Comparison of ENCODE assay signal across 11 cellular contexts in the genomic region with DNA sequence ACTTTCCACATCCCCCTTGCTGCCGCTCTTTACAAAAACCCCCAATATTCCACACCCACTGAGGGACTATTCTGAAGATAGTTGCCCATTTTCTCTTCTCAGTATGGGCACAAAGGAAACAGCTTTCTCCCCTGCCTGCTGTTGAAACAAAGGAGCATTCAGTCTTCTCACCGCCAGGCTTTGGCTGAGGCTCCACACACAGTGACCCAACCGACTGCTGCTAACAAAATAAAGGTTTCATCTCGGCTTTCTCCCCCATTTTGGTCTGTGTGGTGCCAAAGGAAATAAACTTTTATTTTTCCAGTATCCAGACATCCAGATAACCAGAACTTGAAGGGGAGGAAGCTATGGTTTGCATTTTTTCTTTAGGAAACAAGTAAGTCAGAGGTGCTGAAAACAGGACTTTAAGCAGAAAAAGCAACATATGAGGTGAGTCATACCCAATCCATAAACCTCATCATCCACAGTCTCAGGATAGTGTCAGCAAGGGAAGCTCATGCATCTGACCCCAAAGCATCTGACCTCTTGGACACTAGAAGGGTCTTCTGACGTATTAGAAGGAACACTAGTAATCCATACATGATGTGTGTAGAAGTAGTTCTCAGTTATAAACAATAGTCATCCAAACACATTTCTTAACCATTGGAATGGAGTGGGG. TPM values are rescaled to one million over a fixed set of nuclear protein-coding genes. Genes with fewer than 3 reads are reported as not detected.
DNase-seq lines count a peak whose midpoint lies in the region; ATAC-seq, FAIRE-seq and TF ChIP-seq lines count a peak whose summit lies in the region.
"Had no signal": no experiment of that assay in that cellular context is flagged by ENCODE, and none has a peak within 500 bp of the region (broad histone marks: within the 10 kb centered on the region; RNA-seq: fewer than 3 reads in every experiment).

No MANE protein-coding gene starts in this region.

- CTCF ChIA-PET in BJ (lab: Yijun Ruan, JAX) (interaction anchor here (1.1 to 2.6 kb wide), 13 partner anchors 11 to 114 kb away, joined by 3 to 16 read pairs (median 5); no protein-coding TSS in a partner anchor), HepG2 (lab: Yijun Ruan, JAX; ENCODE audit: low intra/inter-chr PET ratio, low total read pairs) (no interaction called here)
- CTCF ChIA-PET in activated CD8-positive, alpha-beta memory T cell treated with anti-CD3 and anti-CD28 coated beads, Interleukin-2, amount 10 ng/mL, durations not matched to agents 7 days and 5 days (lab: Charles Lee) = interaction anchor here (0.9 to 2.1 kb wide), 7 partner anchors 33 to 136 kb away, joined by 3 to 9 read pairs (median 3); no protein-coding TSS in a partner anchor

- no TSS peak for BruUV-seq in HepG2 (replicated peaks; lab: Mats Ljungman, UMichigan)

- FAIRE-seq in HepG2 (lab: Jason Lieb, UNC) = no peak

- H3K9ac ChIP-seq in SK-N-MC (ENCODE audit: insufficient read length) (no peak overlapping the region), HepG2 (ENCODE audit: insufficient read depth, low read depth, low read length) (no peak overlapping the region)
- H3K9ac ChIP-seq: parathyroid adenoma had no signal

- no peak overlapping the region for H2AFZ ChIP-seq in HepG2 (ENCODE audit: low read length)
- H2AFZ ChIP-seq: parathyroid adenoma had no signal

- no peak for ATAC-seq in HepG2
- ATAC-seq in activated CD8-positive, alpha-beta memory T cell treated with anti-CD3 and anti-CD28 coated beads, Interleukin-2, amount 10 ng/mL, durations not matched to agents 7 days and 5 days = no peak

- no peaks in the 10 kb centered on the region for H3K9me3 Mint-ChIP-seq in activated CD8-positive, alpha-beta memory T cell treated with anti-CD3 and anti-CD28 coated beads, Interleukin-2, amount 10 ng/mL, durations not matched to agents 7 days and 5 days (ENCODE audit: low read depth)

- H3K27me3 ChIP-seq in BJ (ENCODE audit: control insufficient read depth, insufficient read depth, low read length) (no peaks in the 10 kb centered on the region), ovary (no peaks in the 10 kb centered on the region), HepG2 (ENCODE audit: control insufficient read depth in 1 of 2, insufficient read depth in 2 of 2, low read length in 2 of 2) (peaks cover under 1 to 31% of the 10 kb centered on the region in 2 experiments; a peak in 3 of 5 replicates)

- H3K27ac ChIP-seq in SK-N-MC = peak overlapping the region; percentile 44
- peak overlapping the region; percentile 44 to 47 for H3K27ac ChIP-seq in ovary
- H3K27ac ChIP-seq in HepG2 (ENCODE audit: extremely low read length, insufficient read depth, low read length) = no peak overlapping the region
- H3K27ac ChIP-seq: parathyroid adenoma had no signal

- peaks cover 17% of the 10 kb centered on the region for H3K4me1 Mint-ChIP-seq in activated CD8-positive, alpha-beta memory T cell treated with anti-CD3 and anti-CD28 coated beads, Interleukin-2, amount 10 ng/mL, durations not matched to agents 7 days and 5 days

- in situ Hi-C loops in HepG2 (cut with HindIII; ENCODE audit: extremely low pct_ligation_motif_present, low pct_unique_long_range_greater_than_20kb) = no loop called here

- POLR2A ChIA-PET in BJ (lab: Charles Lee) = interaction anchor here (1.1 to 1.4 kb wide), 3 partner anchors 10 to 58 kb away, joined by 3 to 4 read pairs (median 3); no protein-coding TSS in a partner anchor
- POLR2A ChIA-PET in HepG2 (lab: Yijun Ruan, JAX) = no interaction called here

- H4K20me1 ChIP-seq in HepG2 (ENCODE audit: insufficient read depth, low read length) = no peaks in the 10 kb centered on the region

- peaks cover 81% of the 10 kb centered on the region for H3K27me3 Mint-ChIP-seq in activated CD8-positive, alpha-beta memory T cell treated with anti-CD3 and anti-CD28 coated beads, Interleukin-2, amount 10 ng/mL, durations not matched to agents 7 days and 5 days

- no peak overlapping the region for H3K4me2 ChIP-seq in HepG2 (ENCODE audit: low read depth, low read length)

- no peak overlapping the region for H3K27ac Mint-ChIP-seq in activated CD8-positive, alpha-beta memory T cell treated with anti-CD3 and anti-CD28 coated beads, Interleukin-2, amount 10 ng/mL, durations not matched to agents 7 days and 5 days

- no peak for TF ChIP-seq RAD21 in HepG2 (CRISPR knock-in tag; IDR thresholded peaks at IDR 0.05)

- 9 to 21% (median 11%) methylated on average over 5 of the region's 5 CpGs for WGBS in ovary, 3 donors
- WGBS in HepG2 (ENCODE audit: low lambda C conversion rate) = 19% methylated on average over 5 of the region's 5 CpGs

- no peak overlapping the region for H3K4me3 Mint-ChIP-seq in activated CD8-positive, alpha-beta memory T cell treated with anti-CD3 and anti-CD28 coated beads, Interleukin-2, amount 10 ng/mL, durations not matched to agents 7 days and 5 days

- H3K4me1 ChIP-seq in ovary (ENCODE audit: insufficient read depth) (peaks cover 5% of the 10 kb centered on the region), HepG2 (ENCODE audit: insufficient read depth, low read length) (peaks cover 8% of the 10 kb centered on the region; the same call in 1 of the 2 replicates)
- H3K4me1 ChIP-seq: parathyroid adenoma had no signal

- no peaks in the 10 kb centered on the region for H3K36me3 Mint-ChIP-seq in activated CD8-positive, alpha-beta memory T cell treated with anti-CD3 and anti-CD28 coated beads, Interleukin-2, amount 10 ng/mL, durations not matched to agents 7 days and 5 days

- intact Hi-C loops in ovary (cut with DNase I) (loop anchor here in 1 of 4 donors (10.0 kb wide), 1 partner anchor 64 kb away; no protein-coding TSS in a partner anchor), HepG2 (cut with micrococcal nuclease; ENCODE audit: unreplicated experiment) (no loop called here)

- H3K36me3 ChIP-seq in BJ (ENCODE audit: control insufficient read depth, insufficient read depth, low read length) (peaks cover 16% of the 10 kb centered on the region), SK-N-MC (ENCODE audit: insufficient read depth, low read length) (peaks cover 59% of the 10 kb centered on the region), ovary (no peaks in the 10 kb centered on the region), HepG2 (replicated peaks in 1 of 2; ENCODE audit: control insufficient read depth in 1 of 2, insufficient read depth in 2 of 2, low read length in 2 of 2) (no peaks in the 10 kb centered on the region)

- TF ChIP-seq CTCF in BJ (IDR thresholded peaks at IDR 0.05; ENCODE audit: insufficient read depth, low read depth, low read length) (peak; percentile 23), foreskin fibroblast (IDR thresholded peaks at IDR 0.05; ENCODE audit: low read depth, low read length) (no peak), ovary (IDR thresholded peaks at IDR 0.05) (peak in 1 of 3 donors; percentile 18), HepG2 (CRISPR knock-in tag; IDR thresholded peaks at IDR 0.05) (no peak)

- H3K9me3 ChIP-seq in SK-N-MC (ENCODE audit: low read depth, low read length) (no peaks in the 10 kb centered on the region), ovary (no peaks in the 10 kb centered on the region), HepG2 (ENCODE audit: low read length) (no peaks in the 10 kb centered on the region)

- TF ChIP-seq EP300 in ovary (IDR thresholded peaks at IDR 0.05) = no peak
- no peak for TF ChIP-seq EP300 in HepG2 (IDR thresholded peaks at IDR 0.05; ENCODE audit: low read depth in 2 of 2, low read length in 2 of 2)
- no peak for TF ChIP-seq EP300 in HepG2 (CRISPR knock-in tag; IDR thresholded peaks at IDR 0.05; ENCODE audit: borderline replicate concordance)

- no peaks in the 10 kb centered on the region for H3K79me2 ChIP-seq in HepG2 (ENCODE audit: insufficient read depth, low read length)
- H3K79me2 ChIP-seq: parathyroid adenoma had no signal

- peak overlapping the region; percentile 9 for H3K4me3 ChIP-seq in BJ (ENCODE audit: low read depth, low read length)
- H3K4me3 ChIP-seq in SK-N-MC = no peak overlapping the region
- peak overlapping the region; percentile 17 to 38 for H3K4me3 ChIP-seq in foreskin fibroblast (ENCODE audit: low read depth in 1 of 2, low read length in 2 of 2)
- H3K4me3 ChIP-seq in ovary = no peak overlapping the region
- no peak overlapping the region for H3K4me3 ChIP-seq in HepG2 (replicated peaks in 1 of 3; ENCODE audit: insufficient read depth in 1 of 3, low read depth in 2 of 3, low read length in 3 of 3)

- DNase-seq in BJ (ENCODE audit: low read depth) (peak; percentile 49), SK-N-MC (ENCODE audit: low read depth, low spot score) (no peak), foreskin fibroblast (peak; percentile 94 to 96), ovary (no peak), NCI-H1436 (lab: John Stamatoyannopoulos, UW) (no peak), HepG2 (ENCODE audit: low spot score) (no peak), SHP77 (lab: John Stamatoyannopoulos, UW) (no peak)
- DNase-seq in activated CD8-positive, alpha-beta memory T cell treated with anti-CD3 and anti-CD28 coated beads, Interleukin-2, amount 10 ng/mL, durations not matched to agents 7 days and 5 days = no peak
- DNase-seq: activated naive CD4-positive, alpha-beta T cell; DND-41 had no signal

- TF ChIP-seq POLR2A in ovary (IDR thresholded peaks at IDR 0.05) (no peak), HepG2 (IDR thresholded peaks at IDR 0.05; ENCODE audit: insufficient read depth in 1 of 2, low read depth in 2 of 2, low read length in 2 of 2) (no peak)

RNA-seq across cellular contexts. Expression of a gene that starts 6.4 kb away (rescaled TPM):
- polyA plus RNA-seq in BJ (2011; rRNA removed) (174 and 219 TPM in 2 replicates), ovary (10 to 100 TPM; 11.9 to 33.7 TPM), HepG2 (2011; rRNA removed) (not detected in 2 replicates)
- polyA minus RNA-seq in BJ (2011; rRNA and poly(A)+ RNA removed) = 192 and 295 TPM in 2 replicates
- total RNA-seq in ovary (10 to 100 TPM; 21.9 to 70.5 (median 25.3) TPM), HepG2 (2016; rRNA removed; fragmentation: Illumina TruSeq; extraction: Trizol) (not detected in 2 replicates)
- not detected in 2 replicates for total RNA-seq in HepG2 (2016; cell fraction: cytosol; rRNA removed; fragmentation: Illumina TruSeq; extraction: Trizol; ENCODE audit: low read depth)
- total RNA-seq in HepG2 (2016; cell fraction: insoluble cytoplasmic fraction; rRNA removed; fragmentation: Illumina TruSeq; extraction: Trizol) = not detected in 2 replicates
- not detected in 2 replicates for total RNA-seq in HepG2 (2016; cell fraction: membrane; rRNA removed; fragmentation: Illumina TruSeq; extraction: Trizol)
- total RNA-seq in HepG2 (2016; cell fraction: nucleus; rRNA removed; fragmentation: Illumina TruSeq; extraction: Trizol) = not detected in 2 replicates
- polyA plus RNA-seq in HepG2 (2011; cell fraction: cytosol; rRNA removed) = not detected in 2 replicates
- not detected in 2 replicates for polyA plus RNA-seq in HepG2 (2011; cell fraction: nucleus; rRNA removed)
- polyA plus RNA-seq in HepG2 (2012) = not detected in 2 replicates
- not detected in 2 replicates for polyA plus RNA-seq in HepG2 (2016; cell fraction: cytosol; fragmentation: Illumina TruSeq; extraction: Trizol; ENCODE audit: low read depth)
- not detected in 2 replicates for polyA plus RNA-seq in HepG2 (2016; cell fraction: insoluble cytoplasmic fraction; fragmentation: Illumina TruSeq; extraction: Trizol; ENCODE audit: low read depth)
- polyA plus RNA-seq in HepG2 (2016; cell fraction: membrane; fragmentation: Illumina TruSeq; extraction: Trizol; ENCODE audit: low read depth) = not detected in 2 replicates
- not detected in 2 replicates for polyA plus RNA-seq in HepG2 (2016; cell fraction: nucleus; fragmentation: Illumina TruSeq; extraction: Trizol; ENCODE audit: insufficient read depth, low read depth)
- 64.2 TPM in 1 of 2 replicates, not detected in the other for polyA minus RNA-seq in HepG2 (2011; rRNA and poly(A)+ RNA removed; ENCODE audit: low replicate concordance)
- polyA minus RNA-seq in HepG2 (2011; cell fraction: cytosol; rRNA and poly(A)+ RNA removed) = not detected in 2 replicates
- polyA minus RNA-seq in HepG2 (2011; cell fraction: nucleus; rRNA and poly(A)+ RNA removed) = 0.64 TPM in 1 of 2 replicates, not detected in the other
- under 1 TPM in 1 of 2 experiments, not detected in 1; 0.58 TPM for total RNA-seq in activated CD8-positive, alpha-beta memory T cell treated with anti-CD3 and anti-CD28 coated beads, Interleukin-2, amount 10 ng/mL, durations not matched to agents 7 days and 5 days

Comparison
In these comparisons a context has a peak if more than half of its experiments do, and no peak if none do; other contexts are left out.
1. DNase-seq: peak in BJ (single experiment) and foreskin fibroblast (2 of 2); none in SK-N-MC (single experiment), ovary (0 of 5), NCI-H1436 (single experiment), HepG2 (single experiment), SHP77 (0 of 2) and activated CD8-positive, alpha-beta memory T cell treated with anti-CD3 and anti-CD28 coated beads, Interleukin-2, amount 10 ng/mL, durations not matched to agents 7 days and 5 days (single experiment).
2. H3K4me3 ChIP-seq: peak in BJ (single experiment) and foreskin fibroblast (2 of 2); none in SK-N-MC (single experiment), ovary (single experiment) and HepG2 (0 of 3).
3. RNA of a gene that starts 6.4 kb away (total RNA-seq): 21.9 to 70.5 TPM in ovary; 0.58 TPM in activated CD8-positive, alpha-beta memory T cell treated with anti-CD3 and anti-CD28 coated beads, Interleukin-2, amount 10 ng/mL, durations not matched to agents 7 days and 5 days and not detected in HepG2; every median in the first group is over 10 times any median in the second.